ENCODE assay signal across 21 cellular contexts in the genomic region with DNA sequence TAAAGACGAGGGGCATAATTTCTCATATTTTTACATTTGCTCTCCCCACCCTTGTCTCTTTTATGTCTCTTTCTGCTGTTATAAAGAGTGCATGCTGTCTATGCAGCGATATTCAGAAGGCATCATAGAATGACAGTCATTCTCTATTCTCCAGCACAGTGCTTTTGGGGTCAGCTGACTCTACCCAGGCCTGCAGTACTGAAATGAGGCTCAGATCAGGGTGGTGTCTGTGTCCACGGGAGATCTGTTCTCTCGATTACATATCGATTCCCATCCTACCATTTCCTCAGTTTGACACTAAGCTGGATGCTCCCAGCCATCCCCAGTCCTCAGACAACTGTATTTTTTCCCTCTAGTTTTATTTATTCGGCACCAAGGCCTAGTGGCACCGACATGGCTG.
DNase-seq lines count a peak whose midpoint lies in the region; ATAC-seq lines count a peak whose summit lies in the region.
"Had no signal": no experiment of that assay in that cellular context is flagged by ENCODE, and none has a peak within 500 bp of the region (broad histone marks: within the 10 kb centered on the region; RNA-seq: fewer than 3 reads in every experiment).

No MANE protein-coding gene starts in this region.

- no peaks in the 10 kb centered on the region for H3K9me3 Mint-ChIP-seq in activated CD8-positive, alpha-beta memory T cell treated with anti-CD3 and anti-CD28 coated beads, Interleukin-2, amount 10 ng/mL, durations not matched to agents 7 days and 5 days (ENCODE audit: low read depth)
- H3K9me3 Mint-ChIP-seq in T-cell (no peaks in the 10 kb centered on the region), immature natural killer cell (no peaks in the 10 kb centered on the region)
- no peaks in the 10 kb centered on the region for H3K9me3 Mint-ChIP-seq in stimulated activated naive B cell treated with anti-CD40 and anti-IgM and Interleukin-4, amounts not matched to agents 10 μg/mL and 1 μg/mL and 100 μg/mL, for 72 hours
- H3K9me3 Mint-ChIP-seq: activated naive CD4-positive, alpha-beta T cell treated with anti-CD3 and anti-CD28 coated beads, Interleukin-2, amount 50 U/mL, for 24 hours; memory B cell had no signal

- no peaks in the 10 kb centered on the region for H3K27me3 Mint-ChIP-seq in activated CD8-positive, alpha-beta memory T cell treated with anti-CD3 and anti-CD28 coated beads, Interleukin-2, amount 10 ng/mL, durations not matched to agents 7 days and 5 days
- H3K27me3 Mint-ChIP-seq in T-cell (no peaks in the 10 kb centered on the region), immature natural killer cell (ENCODE audit: low read depth in 3 of 3) (peaks cover 2 to 6% (median 3%) of the 10 kb centered on the region in 3 donors)
- H3K27me3 Mint-ChIP-seq in stimulated activated naive B cell treated with anti-CD40 and anti-IgM and Interleukin-4, amounts not matched to agents 10 μg/mL and 1 μg/mL and 100 μg/mL, for 72 hours, result no peaks in the 10 kb centered on the region
- H3K27me3 Mint-ChIP-seq: activated naive CD4-positive, alpha-beta T cell treated with anti-CD3 and anti-CD28 coated beads, Interleukin-2, amount 50 U/mL, for 24 hours; B cell; memory B cell had no signal

- H3K4me3 Mint-ChIP-seq in activated CD8-positive, alpha-beta memory T cell treated with anti-CD3 and anti-CD28 coated beads, Interleukin-2, amount 10 ng/mL, durations not matched to agents 7 days and 5 days, result no peak overlapping the region
- H3K4me3 Mint-ChIP-seq in T-cell (no peak overlapping the region), immature natural killer cell (peak overlapping the region in 4 of 5 donors; percentile 7 to 75 (median 57))
- no peak overlapping the region for H3K4me3 Mint-ChIP-seq in stimulated activated naive B cell treated with anti-CD40 and anti-IgM and Interleukin-4, amounts not matched to agents 10 μg/mL and 1 μg/mL and 100 μg/mL, for 72 hours
- H3K4me3 Mint-ChIP-seq: activated naive CD4-positive, alpha-beta T cell treated with anti-CD3 and anti-CD28 coated beads, Interleukin-2, amount 50 U/mL, for 24 hours; B cell; memory B cell had no signal

- no peak for ATAC-seq in activated CD8-positive, alpha-beta memory T cell treated with anti-CD3 and anti-CD28 coated beads, Interleukin-2, amount 10 ng/mL, durations not matched to agents 7 days and 5 days
- ATAC-seq in T-cell (replicated peaks in 1 of 4), result no peak
- ATAC-seq in stimulated activated naive B cell treated with anti-CD40 and anti-IgM and Interleukin-4, amounts not matched to agents 10 μg/mL and 1 μg/mL and 100 μg/mL, for 72 hours (replicated peaks), result no peak
- ATAC-seq in GM18519 (IDR thresholded peaks at IDR 0.05; ENCODE audit: low FRiP score, unreplicated experiment), result no peak
- no peak for ATAC-seq in HG03571 (IDR thresholded peaks at IDR 0.05; ENCODE audit: unreplicated experiment)
- ATAC-seq: HepG2 had no signal

- POLR2A ChIA-PET in T-cell (lab: Charles Lee), result no interaction called here

- CTCF ChIA-PET in activated CD8-positive, alpha-beta memory T cell treated with anti-CD3 and anti-CD28 coated beads, Interleukin-2, amount 10 ng/mL, durations not matched to agents 7 days and 5 days (lab: Charles Lee), result interaction anchor here (1.2 to 1.5 kb wide), 2 partner anchors 17 kb away, joined by 3 to 4 read pairs; no protein-coding TSS in a partner anchor
- CTCF ChIA-PET in T-cell (lab: Charles Lee), result no interaction called here

- DNase-seq in activated CD8-positive, alpha-beta memory T cell treated with anti-CD3 and anti-CD28 coated beads, Interleukin-2, amount 10 ng/mL, durations not matched to agents 7 days and 5 days, result no peak
- DNase-seq in activated CD8-positive, alpha-beta memory T cell treated with anti-CD3 and anti-CD28 coated beads for 24 hours, result no peak
- no peak for DNase-seq in T-cell
- no peak for DNase-seq in immature natural killer cell
- no peak for DNase-seq in stimulated activated naive B cell treated with anti-CD40 and anti-IgM and Interleukin-4, amounts not matched to agents 10 μg/mL and 1 μg/mL and 100 μg/mL, for 72 hours
- DNase-seq in glomerular visceral epithelial cell (ENCODE audit: extremely low spot score), result no peak
- DNase-seq: Calu3; central memory CD4-positive, alpha-beta T cell; glutamatergic neuron; NCI-H1048; NCI-H2029 treated with DMSO at 0.1 percent for 48 hours; NCI-H2227 treated with DMSO at 0.1 percent for 48 hours; NCI-H69; stimulated activated CD4-positive, alpha-beta T cell treated with anti-CD3 and anti-CD28 coated beads, Interleukin-1b, Interleukin-23, amount 100 ng/mL, for 48 hours; WERI-Rb-1 had no signal

- H3K4me1 Mint-ChIP-seq in activated CD8-positive, alpha-beta memory T cell treated with anti-CD3 and anti-CD28 coated beads, Interleukin-2, amount 10 ng/mL, durations not matched to agents 7 days and 5 days, result peaks cover 76% of the 10 kb centered on the region
- H3K4me1 Mint-ChIP-seq in T-cell (peaks cover 18 to 59% (median 53%) of the 10 kb centered on the region in 3 donors), immature natural killer cell (peaks cover 86 to 96% of the 10 kb centered on the region in 2 donors)
- H3K4me1 Mint-ChIP-seq in stimulated activated naive B cell treated with anti-CD40 and anti-IgM and Interleukin-4, amounts not matched to agents 10 μg/mL and 1 μg/mL and 100 μg/mL, for 72 hours, result peaks cover 17 to 23% of the 10 kb centered on the region in 2 donors

- peak overlapping the region; percentile 57 for H3K27ac Mint-ChIP-seq in activated CD8-positive, alpha-beta memory T cell treated with anti-CD3 and anti-CD28 coated beads, Interleukin-2, amount 10 ng/mL, durations not matched to agents 7 days and 5 days
- peak overlapping the region; percentile 71 to 82 for H3K27ac Mint-ChIP-seq in T-cell
- peak overlapping the region; percentile 87 to 98 (median 94) for H3K27ac Mint-ChIP-seq in immature natural killer cell
- H3K27ac Mint-ChIP-seq in stimulated activated naive B cell treated with anti-CD40 and anti-IgM and Interleukin-4, amounts not matched to agents 10 μg/mL and 1 μg/mL and 100 μg/mL, for 72 hours, result peak overlapping the region; percentile 31
- H3K27ac Mint-ChIP-seq: activated naive CD4-positive, alpha-beta T cell treated with anti-CD3 and anti-CD28 coated beads, Interleukin-2, amount 50 U/mL, for 24 hours; B cell; memory B cell had no signal

- peaks cover 7% of the 10 kb centered on the region for H3K36me3 Mint-ChIP-seq in activated CD8-positive, alpha-beta memory T cell treated with anti-CD3 and anti-CD28 coated beads, Interleukin-2, amount 10 ng/mL, durations not matched to agents 7 days and 5 days
- no peaks in the 10 kb centered on the region for H3K36me3 Mint-ChIP-seq in T-cell
- H3K36me3 Mint-ChIP-seq in immature natural killer cell, result peaks cover 0 to 6% (median 0%) of the 10 kb centered on the region in 3 donors
- no peaks in the 10 kb centered on the region for H3K36me3 Mint-ChIP-seq in stimulated activated naive B cell treated with anti-CD40 and anti-IgM and Interleukin-4, amounts not matched to agents 10 μg/mL and 1 μg/mL and 100 μg/mL, for 72 hours
- H3K36me3 Mint-ChIP-seq: activated naive CD4-positive, alpha-beta T cell treated with anti-CD3 and anti-CD28 coated beads, Interleukin-2, amount 50 U/mL, for 24 hours had no signal

Comparison
In these comparisons a context has a peak if more than half of its experiments do, and no peak if none do; other contexts are left out.
1. H3K27ac Mint-ChIP-seq: peak in every context shown above with its lines; median percentile 94 in immature natural killer cell; 76 in T-cell; 57 in activated CD8-positive, alpha-beta memory T cell treated with anti-CD3 and anti-CD28 coated beads, Interleukin-2, amount 10 ng/mL, durations not matched to agents 7 days and 5 days; 31 in stimulated activated naive B cell treated with anti-CD40 and anti-IgM and Interleukin-4, amounts not matched to agents 10 μg/mL and 1 μg/mL and 100 μg/mL, for 72 hours.
2. H3K4me3 Mint-ChIP-seq: peak in immature natural killer cell (4 of 5); none in activated CD8-positive, alpha-beta memory T cell treated with anti-CD3 and anti-CD28 coated beads, Interleukin-2, amount 10 ng/mL, durations not matched to agents 7 days and 5 days (single experiment), T-cell (0 of 3) and stimulated activated naive B cell treated with anti-CD40 and anti-IgM and Interleukin-4, amounts not matched to agents 10 μg/mL and 1 μg/mL and 100 μg/mL, for 72 hours (0 of 2).